ENCODE assay signal across 20 cellular contexts in genomic region chr3:10460951-10461563, GRCh38.
A peak's percentile ranks its signal among the peaks of the same experiment; 100 is the strongest.
DNase-seq lines count a peak whose midpoint lies in the region; ATAC-seq and FAIRE-seq lines count a peak whose summit lies in the region.
"Had no signal": no experiment of that assay in that cellular context is flagged by ENCODE, and none has a peak within 500 bp of the region (broad histone marks: within the 10 kb centered on the region; RNA-seq: fewer than 3 reads in every experiment).

No MANE protein-coding gene starts in this region.

- DNase-seq in NCI-H82 (lab: John Stamatoyannopoulos, UW) (peak; percentile 12), NCI-H82 treated with DMSO at 0.1 percent for 48 hours (lab: John Stamatoyannopoulos, UW; ENCODE audit: unreplicated experiment) (no peak), NCI-H2029 treated with DMSO at 0.1 percent for 48 hours (lab: John Stamatoyannopoulos, UW) (peak; percentile 15), urothelium cell line (ENCODE audit: low spot score) (no peak), T-helper 2 cell (no peak)
- DNase-seq: Caco-2, DND-41, HCEC 1CT, MG63, NCI-H2081 treated with DMSO at 0.1 percent for 48 hours, NCI-H526 treated with DMSO at 0.1 percent for 48 hours, PC-3, Right ventricle myocardium superior had no signal

- no peak for ATAC-seq in GM18870 (IDR thresholded peaks at IDR 0.05; ENCODE audit: unreplicated experiment)

- FAIRE-seq in urothelium cell line (lab: Jason Lieb, UNC) = no peak
- FAIRE-seq: A204.1, GM12892, GM19239 had no signal

- peak overlapping the region; percentile 19 for H3K27ac ChIP-seq in cingulate gyrus (ENCODE audit: low read depth, low read length)
- H3K27ac ChIP-seq: C4-2B, SJSA1 had no signal

Comparison
In these comparisons a context has a peak if more than half of its experiments do, and no peak if none do; other contexts are left out.
1. DNase-seq: peak in NCI-H82 (single experiment) and NCI-H2029 treated with DMSO at 0.1 percent for 48 hours (single experiment); none in NCI-H82 treated with DMSO at 0.1 percent for 48 hours (single experiment), urothelium cell line (single experiment) and T-helper 2 cell (0 of 5).